Comparison of ENCODE assay signal across 11 cellular contexts in the genomic region with DNA sequence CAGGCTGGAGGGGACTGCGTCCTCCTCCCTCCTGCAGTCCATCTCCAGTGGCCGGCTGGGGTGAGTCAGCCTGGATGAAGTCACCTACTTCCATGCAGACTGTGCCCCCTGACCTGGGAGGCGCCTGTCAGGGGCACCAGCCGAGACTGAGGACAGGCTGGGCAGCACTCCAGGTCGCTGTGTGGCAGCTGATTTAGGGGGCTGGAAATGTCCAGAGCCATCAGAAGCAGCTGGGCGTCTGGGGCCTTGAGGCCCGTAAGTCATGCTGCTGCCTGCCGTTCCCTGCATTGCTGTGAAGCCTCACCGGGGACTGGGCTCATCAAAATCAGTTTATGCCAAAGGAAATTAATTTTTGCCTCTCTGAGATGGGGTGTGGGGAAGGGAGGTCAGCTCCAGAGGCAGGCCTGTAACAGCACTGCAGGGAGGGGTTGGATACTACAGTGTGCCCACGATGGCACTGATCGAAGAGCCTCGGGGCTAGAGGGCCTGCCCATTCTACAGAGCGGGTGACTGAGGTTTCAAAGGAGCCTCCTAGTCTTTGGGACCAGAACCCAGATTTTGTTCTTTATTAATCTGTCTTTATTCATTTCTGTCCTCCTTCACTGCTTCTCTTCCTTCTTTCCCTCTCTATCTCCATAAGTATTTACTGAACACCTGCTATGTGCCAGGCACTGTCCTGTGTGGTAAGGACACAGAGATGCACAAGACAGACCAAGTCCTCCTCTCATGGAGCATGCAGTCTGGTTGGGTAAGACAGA.
A peak's percentile ranks its signal among the peaks of the same experiment; 100 is the strongest.
DNase-seq lines count a peak whose midpoint lies in the region; FAIRE-seq and TF ChIP-seq lines count a peak whose summit lies in the region.
"Had no signal": no experiment of that assay in that cellular context is flagged by ENCODE, and none has a peak within 500 bp of the region (broad histone marks: within the 10 kb centered on the region; RNA-seq: fewer than 3 reads in every experiment).

No MANE protein-coding gene starts in this region.

- H3K27ac ChIP-seq in cingulate gyrus (ENCODE audit: low read depth, low read length) (peak overlapping the region; percentile 75), testis (no peak overlapping the region)

- no peaks in the 10 kb centered on the region for H3K4me1 ChIP-seq in testis
- H3K4me1 ChIP-seq: HAP-1 had no signal

- POLR2A ChIA-PET in activated CD4-positive, alpha-beta T cell treated with anti-CD3 and anti-CD28 coated beads, Interleukin-2, amount 10 ng/mL, durations not matched to agents 7 days and 5 days (lab: Charles Lee), result no interaction called here

- WGBS in testis, 2 donors, result 68 to 73% methylated on average over 9 to 13 of the region's 13 CpGs

- H3K4me1 Mint-ChIP-seq in activated CD4-positive, alpha-beta T cell treated with anti-CD3 and anti-CD28 coated beads, Interleukin-2, amount 10 ng/mL, durations not matched to agents 7 days and 5 days, result no peaks in the 10 kb centered on the region

- H3K27ac Mint-ChIP-seq in activated CD4-positive, alpha-beta T cell treated with anti-CD3 and anti-CD28 coated beads, Interleukin-2, amount 10 ng/mL, durations not matched to agents 7 days and 5 days, result no peak overlapping the region
- H3K27ac Mint-ChIP-seq: T-helper 2 cell treated with Interferon-gamma antibody and Interleukin-4, amounts not matched to agents 5 μg/mL and 100 μg/mL, for 36 hours had no signal

- TF ChIP-seq CTCF in testis (IDR thresholded peaks at IDR 0.05), result no peak

- H3K27me3 ChIP-seq in testis, result no peaks in the 10 kb centered on the region

- no peaks in the 10 kb centered on the region for H3K36me3 ChIP-seq in testis (ENCODE audit: low read depth, missing control alignments)
- H3K36me3 ChIP-seq: HAP-1 had no signal

- CTCF ChIA-PET in activated CD4-positive, alpha-beta T cell treated with anti-CD3 and anti-CD28 coated beads, Interleukin-2, amount 10 ng/mL, durations not matched to agents 7 days and 5 days (lab: Charles Lee), result interaction anchor here (1.2 to 1.6 kb wide), 2 partner anchors 15 to 17 kb away, joined by 3 to 4 read pairs; no protein-coding TSS in a partner anchor

- H3K9me3 Mint-ChIP-seq in activated CD4-positive, alpha-beta T cell treated with anti-CD3 and anti-CD28 coated beads, Interleukin-2, amount 10 ng/mL, durations not matched to agents 7 days and 5 days, result no peaks in the 10 kb centered on the region
- H3K9me3 Mint-ChIP-seq: T-helper 2 cell treated with Interferon-gamma antibody and Interleukin-4, amounts not matched to agents 5 μg/mL and 100 μg/mL, for 36 hours had no signal

- no peak overlapping the region for H3K4me3 Mint-ChIP-seq in activated CD4-positive, alpha-beta T cell treated with anti-CD3 and anti-CD28 coated beads, Interleukin-2, amount 10 ng/mL, durations not matched to agents 7 days and 5 days
- H3K4me3 Mint-ChIP-seq: T-helper 2 cell treated with Interferon-gamma antibody and Interleukin-4, amounts not matched to agents 5 μg/mL and 100 μg/mL, for 36 hours had no signal

- H3K9me3 ChIP-seq in testis, result no peaks in the 10 kb centered on the region

- no peaks in the 10 kb centered on the region for H3K36me3 Mint-ChIP-seq in activated CD4-positive, alpha-beta T cell treated with anti-CD3 and anti-CD28 coated beads, Interleukin-2, amount 10 ng/mL, durations not matched to agents 7 days and 5 days (ENCODE audit: low read depth)

- H3K4me3 ChIP-seq in testis, result no peak overlapping the region
- H3K4me3 ChIP-seq: HAP-1 had no signal

- intact Hi-C loops in testis (cut with DNase I; ENCODE audit: low total_unique reads), result no loop called here

- TF ChIP-seq POLR2A in testis (IDR thresholded peaks at IDR 0.05), result no peak

- peak; percentile 97 for DNase-seq in HTR-8/SVneo (ENCODE audit: insufficient read length, low spot score)
- peak; percentile 86 for DNase-seq in left kidney (ENCODE audit: low read depth, low spot score)
- DNase-seq in testis, result peak; percentile 29
- DNase-seq in NCI-H1417 (lab: John Stamatoyannopoulos, UW), result no peak
- no peak for DNase-seq in foreskin melanocyte
- no peak for DNase-seq in activated CD4-positive, alpha-beta T cell treated with anti-CD3 and anti-CD28 coated beads, Interleukin-2, amount 10 ng/mL, durations not matched to agents 7 days and 5 days
- DNase-seq in SKM-1 (lab: John Stamatoyannopoulos, UW; ENCODE audit: unreplicated experiment), result no peak
- DNase-seq: NCI-H1092 had no signal

- H3K27me3 Mint-ChIP-seq in activated CD4-positive, alpha-beta T cell treated with anti-CD3 and anti-CD28 coated beads, Interleukin-2, amount 10 ng/mL, durations not matched to agents 7 days and 5 days, result no peaks in the 10 kb centered on the region

- peak; percentile 98 for FAIRE-seq in HTR-8/SVneo (lab: Jason Lieb, UNC)

Comparison
In these comparisons a context has a peak if more than half of its experiments do, and no peak if none do; other contexts are left out.
1. DNase-seq: peak in HTR-8/SVneo (single experiment), left kidney (single experiment) and testis (single experiment); none in NCI-H1417 (0 of 3), foreskin melanocyte (single experiment), activated CD4-positive, alpha-beta T cell treated with anti-CD3 and anti-CD28 coated beads, Interleukin-2, amount 10 ng/mL, durations not matched to agents 7 days and 5 days (single experiment) and SKM-1 (single experiment).